16 cellular contexts compared by ENCODE assay signal in the genomic region with DNA sequence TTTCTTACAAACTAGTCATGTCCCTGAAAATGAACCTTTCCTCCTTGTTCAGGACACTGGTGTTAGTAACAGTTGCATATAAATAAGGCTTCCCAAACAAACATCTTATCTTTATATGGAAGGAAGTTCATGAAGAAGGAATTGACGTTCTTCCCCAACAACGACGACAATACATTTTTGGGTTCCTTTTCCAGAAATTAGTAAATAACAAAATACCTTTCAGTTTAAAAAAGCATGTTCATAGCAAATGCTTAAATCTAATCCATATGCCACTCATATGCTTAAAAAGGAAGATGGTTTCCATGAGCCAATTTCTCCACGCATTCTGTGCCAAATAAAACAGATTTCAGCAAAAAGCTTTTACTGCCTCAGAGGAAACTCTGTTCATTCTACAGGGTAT.
"Had no signal": no experiment of that assay in that cellular context is flagged by ENCODE, and none has a peak within 500 bp of the region (broad histone marks: within the 10 kb centered on the region; RNA-seq: fewer than 3 reads in every experiment).

No MANE protein-coding gene starts in this region.

- H3K36me3 ChIP-seq: thyroid gland, vagina had no signal

- H3K27me3 Mint-ChIP-seq: activated B cell treated with CpG ODN at 0.5 μM for 24 hours; activated CD4-positive, alpha-beta T cell treated with anti-CD3 and anti-CD28 coated beads, Interleukin-2, amount 10 ng/mL, durations not matched to agents 7 days and 5 days; T-helper 17 cell had no signal

- H3K4me3 ChIP-seq: dorsolateral prefrontal cortex, esophagus muscularis mucosa, psoas muscle, stomach, thyroid gland, vagina had no signal

- H3K27ac ChIP-seq: psoas muscle, stomach, thyroid gland, vagina had no signal

- H3K4me3 Mint-ChIP-seq: activated B cell treated with CpG ODN at 0.5 μM for 24 hours; activated CD4-positive, alpha-beta T cell treated with anti-CD3 and anti-CD28 coated beads, Interleukin-2, amount 10 ng/mL, durations not matched to agents 7 days and 5 days; activated naive CD4-positive, alpha-beta T cell treated with anti-CD3 and anti-CD28 coated beads for 36 hours; activated T-helper 17 cell treated with anti-CD3 and anti-CD28 coated beads, Interleukin-2, amount 50 U/mL, for 72 hours; immature natural killer cell; natural killer cell treated with Interleukin-12 subunit alpha and Interleukin-12 subunit beta and Interleukin-15 and Interleukin-18, amount 100 ng/mL, for 72 hours; T-helper 17 cell had no signal

- DNase-seq: activated B cell treated with CpG ODN at 0.5 μM for 24 hours; activated CD4-positive, alpha-beta T cell treated with anti-CD3 and anti-CD28 coated beads, Interleukin-2, amount 10 ng/mL, durations not matched to agents 7 days and 5 days; activated CD8-positive, alpha-beta memory T cell treated with anti-CD3 and anti-CD28 coated beads for 24 hours; activated naive CD4-positive, alpha-beta T cell treated with anti-CD3 and anti-CD28 coated beads for 36 hours; central memory CD4-positive, alpha-beta T cell; dorsolateral prefrontal cortex; immature natural killer cell; nucleus accumbens; psoas muscle; stomach; T-helper 17 cell; thyroid gland had no signal

- H3K36me3 Mint-ChIP-seq: immature natural killer cell; natural killer cell treated with Interleukin-12 subunit alpha and Interleukin-12 subunit beta and Interleukin-15 and Interleukin-18, amount 100 ng/mL, for 72 hours had no signal

- ATAC-seq: activated T-helper 17 cell treated with anti-CD3 and anti-CD28 coated beads, Interleukin-2, amount 50 U/mL, for 72 hours; natural killer cell treated with Interleukin-12 subunit alpha and Interleukin-12 subunit beta and Interleukin-15 and Interleukin-18, amount 100 ng/mL, for 72 hours; psoas muscle; T-helper 17 cell had no signal

- H3K9me3 Mint-ChIP-seq: activated B cell treated with CpG ODN at 0.5 μM for 24 hours; activated CD4-positive, alpha-beta T cell treated with anti-CD3 and anti-CD28 coated beads, Interleukin-2, amount 10 ng/mL, durations not matched to agents 7 days and 5 days; activated naive CD4-positive, alpha-beta T cell treated with anti-CD3 and anti-CD28 coated beads for 36 hours; activated T-helper 17 cell treated with anti-CD3 and anti-CD28 coated beads, Interleukin-2, amount 50 U/mL, for 72 hours; immature natural killer cell; natural killer cell treated with Interleukin-12 subunit alpha and Interleukin-12 subunit beta and Interleukin-15 and Interleukin-18, amount 100 ng/mL, for 72 hours had no signal

- H3K27ac Mint-ChIP-seq: activated B cell treated with CpG ODN at 0.5 μM for 24 hours; activated CD4-positive, alpha-beta T cell treated with anti-CD3 and anti-CD28 coated beads, Interleukin-2, amount 10 ng/mL, durations not matched to agents 7 days and 5 days; activated naive CD4-positive, alpha-beta T cell treated with anti-CD3 and anti-CD28 coated beads for 36 hours; activated T-helper 17 cell treated with anti-CD3 and anti-CD28 coated beads, Interleukin-2, amount 50 U/mL, for 72 hours; immature natural killer cell; natural killer cell treated with Interleukin-12 subunit alpha and Interleukin-12 subunit beta and Interleukin-15 and Interleukin-18, amount 100 ng/mL, for 72 hours; T-helper 17 cell had no signal

- H3K4me1 ChIP-seq: psoas muscle, stomach, thyroid gland, vagina had no signal

- H3K4me1 Mint-ChIP-seq: activated B cell treated with CpG ODN at 0.5 μM for 24 hours; activated CD4-positive, alpha-beta T cell treated with anti-CD3 and anti-CD28 coated beads, Interleukin-2, amount 10 ng/mL, durations not matched to agents 7 days and 5 days; activated T-helper 17 cell treated with anti-CD3 and anti-CD28 coated beads, Interleukin-2, amount 50 U/mL, for 72 hours; immature natural killer cell had no signal

- H3K27me3 ChIP-seq: dorsolateral prefrontal cortex, esophagus muscularis mucosa, stomach, thyroid gland, vagina had no signal

- H3K9me3 ChIP-seq: stomach, thyroid gland, vagina had no signal
